22 cellular contexts compared by ENCODE assay signal in the genomic region with DNA sequence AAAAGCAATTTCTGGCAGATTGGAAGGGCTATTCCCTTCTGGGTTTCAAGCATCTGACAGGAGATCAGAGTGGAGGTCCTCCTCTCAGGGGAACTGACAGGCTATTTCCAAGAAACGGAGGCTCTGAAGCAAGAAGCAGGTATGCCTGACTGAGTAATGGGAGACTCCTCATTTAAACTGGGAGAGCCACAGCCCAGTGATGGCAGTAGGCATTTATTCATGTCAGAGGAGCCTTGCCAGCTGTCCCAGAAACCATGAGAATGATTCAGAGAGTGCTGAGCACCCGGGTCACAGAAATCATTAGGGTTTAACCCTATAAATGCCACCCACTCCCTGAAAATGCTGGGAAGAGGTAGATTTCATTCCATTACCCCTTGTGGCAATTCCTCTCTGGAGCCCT.
"Had no signal": no experiment of that assay in that cellular context is flagged by ENCODE, and none has a peak within 500 bp of the region (broad histone marks: within the 10 kb centered on the region; RNA-seq: fewer than 3 reads in every experiment).

No MANE protein-coding gene starts in this region.

- H3K27ac ChIP-seq: body of pancreas, lower lobe of right lung, sigmoid colon, thoracic aorta, vagina had no signal

- DNase-seq: activated CD4-positive, alpha-beta memory T cell treated with anti-CD3 and anti-CD28 coated beads for 36 hours; activated CD4-positive, alpha-beta T cell treated with anti-CD3 and anti-CD28 coated beads for 48 hours; activated effector memory CD4-positive, alpha-beta T cell treated with Interleukin-2 at 50 U/mL for 16 hours; activated naive CD4-positive, alpha-beta T cell treated with anti-CD3 and anti-CD28 coated beads for 36 hours; activated T-cell treated with anti-CD3 and anti-CD28 coated beads, Interleukin-2, amount 50 U/mL, for 72 hours; amygdala; body of pancreas; effector CD4-positive, alpha-beta T cell; erythroblast; foreskin fibroblast; lower lobe of right lung; mesendoderm; mucosa of descending colon; naive B cell; occipital lobe; posterior cingulate gyrus; sigmoid colon; stimulated activated CD4-positive, alpha-beta T cell treated with anti-CD3 and anti-CD28 coated beads, Interleukin-2, amount 100 ng/mL, for 48 hours; stimulated activated naive CD4-positive, alpha-beta T cell treated with Interleukin-2 at 50 U/mL for 16 hours had no signal

- H3K36me3 ChIP-seq: lower lobe of right lung, sigmoid colon, thoracic aorta, vagina had no signal

- H3K4me3 ChIP-seq: body of pancreas, lower lobe of right lung, mucosa of descending colon, sigmoid colon, thoracic aorta, vagina had no signal

- H3K9me3 ChIP-seq: body of pancreas, lower lobe of right lung, mucosa of descending colon, sigmoid colon, thoracic aorta, vagina had no signal

- H3K4me1 ChIP-seq: body of pancreas, lower lobe of right lung, sigmoid colon, vagina had no signal

- H3K27me3 ChIP-seq: body of pancreas, sigmoid colon, vagina had no signal

- ATAC-seq: activated T-cell treated with anti-CD3 and anti-CD28 coated beads, Interleukin-2, amount 50 U/mL, for 72 hours; body of pancreas; left lobe of liver; mucosa of descending colon had no signal
